Comparison of ENCODE assay signal across 1 cellular context in genomic region chr16:67112591-67113399, GRCh38.
TF ChIP-seq lines count a peak whose summit lies in the region.

No MANE protein-coding gene starts in this region.

TF ChIP-seq in GM12878, 131 proteins besides CTCF, POLR2A, EP300 and RAD21:
- TF ChIP-seq NKRF (conservative IDR thresholded peaks at IDR 0.05) (no peak), NFXL1 (IDR thresholded peaks at IDR 0.05; ENCODE audit: borderline replicate concordance) (no peak), EGR1 (IDR thresholded peaks at IDR 0.05; ENCODE audit: borderline replicate concordance in 1 of 2, low read depth in 2 of 2, low read length in 2 of 2) (no peak), RELA (IDR thresholded peaks at IDR 0.05; ENCODE audit: borderline replicate concordance, partially characterized antibody) (no peak), TCF12 (IDR thresholded peaks at IDR 0.05; ENCODE audit: low read depth, low read length) (no peak), FOXM1 (IDR thresholded peaks at IDR 0.05; ENCODE audit: low read depth, low read length) (no peak), ZNF384 (IDR thresholded peaks at IDR 0.05; ENCODE audit: borderline replicate concordance, low read depth, low read length) (no peak)
- TF ChIP-seq, protein P1, sequence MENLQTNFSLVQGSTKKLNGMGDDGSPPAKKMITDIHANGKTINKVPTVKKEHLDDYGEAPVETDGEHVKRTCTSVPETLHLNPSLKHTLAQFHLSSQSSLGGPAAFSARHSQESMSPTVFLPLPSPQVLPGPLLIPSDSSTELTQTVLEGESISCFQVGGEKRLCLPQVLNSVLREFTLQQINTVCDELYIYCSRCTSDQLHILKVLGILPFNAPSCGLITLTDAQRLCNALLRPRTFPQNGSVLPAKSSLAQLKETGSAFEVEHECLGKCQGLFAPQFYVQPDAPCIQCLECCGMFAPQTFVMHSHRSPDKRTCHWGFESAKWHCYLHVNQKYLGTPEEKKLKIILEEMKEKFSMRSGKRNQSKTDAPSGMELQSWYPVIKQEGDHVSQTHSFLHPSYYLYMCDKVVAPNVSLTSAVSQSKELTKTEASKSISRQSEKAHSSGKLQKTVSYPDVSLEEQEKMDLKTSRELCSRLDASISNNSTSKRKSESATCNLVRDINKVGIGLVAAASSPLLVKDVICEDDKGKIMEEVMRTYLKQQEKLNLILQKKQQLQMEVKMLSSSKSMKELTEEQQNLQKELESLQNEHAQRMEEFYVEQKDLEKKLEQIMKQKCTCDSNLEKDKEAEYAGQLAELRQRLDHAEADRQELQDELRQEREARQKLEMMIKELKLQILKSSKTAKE (IDR thresholded peaks at IDR 0.05; ENCODE audit: low read depth, poor library complexity, severe bottlenecking) = no peak
